21 cellular contexts compared by ENCODE assay signal in the genomic region with DNA sequence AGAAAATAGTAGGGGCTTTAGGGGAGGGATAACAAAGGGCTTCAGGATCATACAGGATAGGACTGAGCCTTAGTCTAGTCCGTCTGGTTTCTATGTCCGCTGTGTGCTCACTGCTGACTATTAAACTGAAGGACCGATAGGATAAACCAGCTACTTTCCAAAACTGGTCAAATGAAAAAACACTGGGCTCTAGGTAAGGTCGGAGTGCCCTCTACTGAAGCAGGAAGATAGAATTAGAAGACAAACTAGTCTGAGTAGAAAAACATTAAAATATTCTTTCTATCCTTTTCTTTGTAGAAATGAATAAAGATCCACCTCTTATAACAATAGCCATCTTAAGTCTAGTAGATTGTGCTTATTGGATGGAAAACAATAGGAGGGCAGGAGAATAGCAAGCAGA.
"Had no signal": no experiment of that assay in that cellular context is flagged by ENCODE, and none has a peak within 500 bp of the region (broad histone marks: within the 10 kb centered on the region; RNA-seq: fewer than 3 reads in every experiment).

No MANE protein-coding gene starts in this region.

- ATAC-seq: activated CD8-positive, alpha-beta T cell treated with anti-CD3 and anti-CD28 coated beads, Interleukin-2, amount 10 ng/mL, durations not matched to agents 7 days and 5 days; naive thymus-derived CD8-positive, alpha-beta T cell had no signal

- H3K4me1 ChIP-seq: uterus had no signal

- H3K27ac ChIP-seq: adrenal gland, cardiac muscle cell, left ventricle myocardium inferior, skin epidermis, tibial nerve, uterus had no signal

- H3K4me3 ChIP-seq: adrenal gland, cardiac muscle cell, left ventricle myocardium inferior, skin epidermis, tibial nerve, uterus had no signal

- H3K36me3 ChIP-seq: adrenal gland, cardiac muscle cell, left ventricle myocardium inferior, tibial nerve, uterus had no signal

- FAIRE-seq: colon, islet of Langerhans had no signal

- H3K9me3 ChIP-seq: adrenal gland, left ventricle myocardium inferior, tibial nerve, uterus had no signal

- H3K27me3 ChIP-seq: adrenal gland, cardiac muscle cell, tibial nerve, uterus had no signal

- DNase-seq: activated B cell treated with CpG ODN at 0.5 μM for 24 hours; activated CD4-positive, alpha-beta T cell treated with anti-CD3 and anti-CD28 coated beads for 48 hours; activated CD8-positive, alpha-beta memory T cell treated with anti-CD3 and anti-CD28 coated beads, Interleukin-2, amount 50 U/mL, for 4 hours; activated CD8-positive, alpha-beta T cell treated with anti-CD3 and anti-CD28 coated beads, Interleukin-2, amount 10 ng/mL, durations not matched to agents 7 days and 5 days; activated effector memory CD4-positive, alpha-beta T cell treated with anti-CD3 and anti-CD28 coated beads, Interleukin-2, amount 50 U/mL, for 16 hours; activated T-cell treated with anti-CD3 and anti-CD28 coated beads, Interleukin-2, amount 50 U/mL, for 48 hours; adrenal gland; effector CD4-positive, alpha-beta T cell; left ventricle myocardium inferior; naive thymus-derived CD8-positive, alpha-beta T cell; posterior cingulate gyrus; retina; stimulated activated CD4-positive, alpha-beta T cell treated with anti-CD3 and anti-CD28 coated beads, Interleukin-15, amount 100 ng/mL, for 24 hours; stimulated activated CD4-positive, alpha-beta T cell treated with anti-CD3 and anti-CD28 coated beads, Interleukin-4, amount 100 ng/mL, for 1 hour; stimulated activated naive CD4-positive, alpha-beta T cell; uterus had no signal
